In the genomic region with DNA sequence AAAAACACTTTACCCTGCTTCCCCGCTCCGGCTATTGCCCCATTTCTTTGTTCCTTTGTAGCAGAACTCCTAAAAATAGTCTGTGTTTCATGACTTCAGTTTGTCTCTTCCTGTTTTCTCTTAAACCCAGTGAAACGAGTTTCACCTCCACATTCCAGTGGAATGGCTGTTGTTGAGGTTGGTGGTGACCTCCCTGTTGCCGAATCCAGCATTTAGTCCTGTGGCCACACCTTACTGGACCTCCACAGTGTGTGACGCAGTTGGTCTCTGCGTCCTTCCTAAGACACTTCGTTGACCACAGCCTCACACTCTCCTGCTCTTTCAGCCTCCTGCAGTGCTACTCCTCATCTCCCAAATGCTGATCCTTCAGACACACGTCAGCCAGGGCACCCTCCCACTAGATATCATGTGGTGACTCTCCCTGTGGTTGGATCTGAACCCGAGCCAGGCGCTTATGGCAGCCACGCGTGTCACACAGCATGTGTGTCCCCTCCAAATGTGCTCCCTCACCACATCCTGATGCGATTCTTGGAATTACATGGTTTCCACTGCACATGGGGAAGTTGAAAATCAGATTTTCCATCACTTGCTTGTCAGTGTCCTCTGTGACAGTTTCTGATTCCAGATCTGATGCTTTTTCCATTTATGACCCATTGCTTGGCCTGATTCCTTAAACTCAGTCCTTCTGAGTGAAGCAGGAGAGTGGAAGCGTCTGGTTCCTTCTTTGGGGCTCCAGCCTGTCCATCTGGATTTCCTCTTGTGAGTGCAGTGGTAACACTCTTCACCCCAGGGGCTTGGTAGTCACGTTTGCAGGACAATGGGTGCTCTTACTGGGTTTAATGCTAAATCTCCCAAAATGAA, we compare ENCODE assay signal across 1 cellular context.
TF ChIP-seq lines count a peak whose summit lies in the region.

No MANE protein-coding gene starts in this region.

TF ChIP-seq in K562, 482 proteins besides CTCF, POLR2A, EP300 and RAD21 (continued from another document and continues in another):
- TF ChIP-seq ILK (tag; IDR thresholded peaks at IDR 0.05; ENCODE audit: borderline replicate concordance, low read depth), result no peak
- no peak for TF ChIP-seq ZNF79 (CRISPR knock-in tag; IDR thresholded peaks at IDR 0.05; ENCODE audit: low read depth)
- TF ChIP-seq, protein P1, sequence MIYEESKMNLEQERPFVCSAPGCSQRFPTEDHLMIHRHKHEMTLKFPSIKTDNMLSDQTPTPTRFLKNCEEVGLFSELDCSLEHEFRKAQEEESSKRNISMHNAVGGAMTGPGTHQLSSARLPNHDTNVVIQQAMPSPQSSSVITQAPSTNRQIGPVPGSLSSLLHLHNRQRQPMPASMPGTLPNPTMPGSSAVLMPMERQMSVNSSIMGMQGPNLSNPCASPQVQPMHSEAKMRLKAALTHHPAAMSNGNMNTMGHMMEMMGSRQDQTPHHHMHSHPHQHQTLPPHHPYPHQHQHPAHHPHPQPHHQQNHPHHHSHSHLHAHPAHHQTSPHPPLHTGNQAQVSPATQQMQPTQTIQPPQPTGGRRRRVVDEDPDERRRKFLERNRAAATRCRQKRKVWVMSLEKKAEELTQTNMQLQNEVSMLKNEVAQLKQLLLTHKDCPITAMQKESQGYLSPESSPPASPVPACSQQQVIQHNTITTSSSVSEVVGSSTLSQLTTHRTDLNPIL (CRISPR knock-in tag; IDR thresholded peaks at IDR 0.05), result no peak
- TF ChIP-seq CBX1 (IDR thresholded peaks at IDR 0.05; ENCODE audit: low read depth), result no peak; the same call in 1 of the 2 replicates
- TF ChIP-seq ZNF282 (CRISPR knock-in tag; IDR thresholded peaks at IDR 0.05), result no peak
- TF ChIP-seq, protein P2, sequence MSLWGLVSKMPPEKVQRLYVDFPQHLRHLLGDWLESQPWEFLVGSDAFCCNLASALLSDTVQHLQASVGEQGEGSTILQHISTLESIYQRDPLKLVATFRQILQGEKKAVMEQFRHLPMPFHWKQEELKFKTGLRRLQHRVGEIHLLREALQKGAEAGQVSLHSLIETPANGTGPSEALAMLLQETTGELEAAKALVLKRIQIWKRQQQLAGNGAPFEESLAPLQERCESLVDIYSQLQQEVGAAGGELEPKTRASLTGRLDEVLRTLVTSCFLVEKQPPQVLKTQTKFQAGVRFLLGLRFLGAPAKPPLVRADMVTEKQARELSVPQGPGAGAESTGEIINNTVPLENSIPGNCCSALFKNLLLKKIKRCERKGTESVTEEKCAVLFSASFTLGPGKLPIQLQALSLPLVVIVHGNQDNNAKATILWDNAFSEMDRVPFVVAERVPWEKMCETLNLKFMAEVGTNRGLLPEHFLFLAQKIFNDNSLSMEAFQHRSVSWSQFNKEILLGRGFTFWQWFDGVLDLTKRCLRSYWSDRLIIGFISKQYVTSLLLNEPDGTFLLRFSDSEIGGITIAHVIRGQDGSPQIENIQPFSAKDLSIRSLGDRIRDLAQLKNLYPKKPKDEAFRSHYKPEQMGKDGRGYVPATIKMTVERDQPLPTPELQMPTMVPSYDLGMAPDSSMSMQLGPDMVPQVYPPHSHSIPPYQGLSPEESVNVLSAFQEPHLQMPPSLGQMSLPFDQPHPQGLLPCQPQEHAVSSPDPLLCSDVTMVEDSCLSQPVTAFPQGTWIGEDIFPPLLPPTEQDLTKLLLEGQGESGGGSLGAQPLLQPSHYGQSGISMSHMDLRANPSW (CRISPR knock-in tag; IDR thresholded peaks at IDR 0.05), result no peak
- no peak for TF ChIP-seq RBM34 (IDR thresholded peaks at IDR 0.05; ENCODE audit: borderline replicate concordance, insufficient read depth, low read length)
- TF ChIP-seq ZNF695 (CRISPR knock-in tag; IDR thresholded peaks at IDR 0.05), result no peak
- no peak for TF ChIP-seq NR2F6 (CRISPR knock-in tag; IDR thresholded peaks at IDR 0.05)
- peak; percentile 46; the same call in 1 of the 2 replicates for TF ChIP-seq CEBPG (CRISPR knock-in tag; IDR thresholded peaks at IDR 0.05)
- TF ChIP-seq CEBPG (tag; conservative IDR thresholded peaks at IDR 0.05 in 1 of 2, IDR thresholded peaks at IDR 0.05 in 1 of 2), result no peak
- TF ChIP-seq, protein P3, sequence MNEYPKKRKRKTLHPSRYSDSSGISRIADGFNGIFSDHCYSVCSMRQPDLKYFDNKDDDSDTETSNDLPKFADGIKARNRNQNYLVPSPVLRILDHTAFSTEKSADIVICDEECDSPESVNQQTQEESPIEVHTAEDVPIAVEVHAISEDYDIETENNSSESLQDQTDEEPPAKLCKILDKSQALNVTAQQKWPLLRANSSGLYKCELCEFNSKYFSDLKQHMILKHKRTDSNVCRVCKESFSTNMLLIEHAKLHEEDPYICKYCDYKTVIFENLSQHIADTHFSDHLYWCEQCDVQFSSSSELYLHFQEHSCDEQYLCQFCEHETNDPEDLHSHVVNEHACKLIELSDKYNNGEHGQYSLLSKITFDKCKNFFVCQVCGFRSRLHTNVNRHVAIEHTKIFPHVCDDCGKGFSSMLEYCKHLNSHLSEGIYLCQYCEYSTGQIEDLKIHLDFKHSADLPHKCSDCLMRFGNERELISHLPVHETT (CRISPR knock-in tag; conservative IDR thresholded peaks at IDR 0.05 in 1 of 2, IDR thresholded peaks at IDR 0.05 in 1 of 2), result no peak; a peak in 2 of 4 replicates
- TF ChIP-seq ZFPM2 (CRISPR knock-in tag; IDR thresholded peaks at IDR 0.05), result no peak
- no peak for TF ChIP-seq MEF2A (IDR thresholded peaks at IDR 0.05; ENCODE audit: control insufficient read depth, low read depth, low read length)
- no peak for TF ChIP-seq ZNF551 (CRISPR knock-in tag; IDR thresholded peaks at IDR 0.05)
- TF ChIP-seq, protein P4, sequence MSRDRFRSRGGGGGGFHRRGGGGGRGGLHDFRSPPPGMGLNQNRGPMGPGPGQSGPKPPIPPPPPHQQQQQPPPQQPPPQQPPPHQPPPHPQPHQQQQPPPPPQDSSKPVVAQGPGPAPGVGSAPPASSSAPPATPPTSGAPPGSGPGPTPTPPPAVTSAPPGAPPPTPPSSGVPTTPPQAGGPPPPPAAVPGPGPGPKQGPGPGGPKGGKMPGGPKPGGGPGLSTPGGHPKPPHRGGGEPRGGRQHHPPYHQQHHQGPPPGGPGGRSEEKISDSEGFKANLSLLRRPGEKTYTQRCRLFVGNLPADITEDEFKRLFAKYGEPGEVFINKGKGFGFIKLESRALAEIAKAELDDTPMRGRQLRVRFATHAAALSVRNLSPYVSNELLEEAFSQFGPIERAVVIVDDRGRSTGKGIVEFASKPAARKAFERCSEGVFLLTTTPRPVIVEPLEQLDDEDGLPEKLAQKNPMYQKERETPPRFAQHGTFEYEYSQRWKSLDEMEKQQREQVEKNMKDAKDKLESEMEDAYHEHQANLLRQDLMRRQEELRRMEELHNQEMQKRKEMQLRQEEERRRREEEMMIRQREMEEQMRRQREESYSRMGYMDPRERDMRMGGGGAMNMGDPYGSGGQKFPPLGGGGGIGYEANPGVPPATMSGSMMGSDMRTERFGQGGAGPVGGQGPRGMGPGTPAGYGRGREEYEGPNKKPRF (IDR thresholded peaks at IDR 0.05; ENCODE audit: low read depth, low read length), result no peak
- no peak for TF ChIP-seq PPARD (CRISPR knock-in tag; IDR thresholded peaks at IDR 0.05)
- TF ChIP-seq, protein P5, sequence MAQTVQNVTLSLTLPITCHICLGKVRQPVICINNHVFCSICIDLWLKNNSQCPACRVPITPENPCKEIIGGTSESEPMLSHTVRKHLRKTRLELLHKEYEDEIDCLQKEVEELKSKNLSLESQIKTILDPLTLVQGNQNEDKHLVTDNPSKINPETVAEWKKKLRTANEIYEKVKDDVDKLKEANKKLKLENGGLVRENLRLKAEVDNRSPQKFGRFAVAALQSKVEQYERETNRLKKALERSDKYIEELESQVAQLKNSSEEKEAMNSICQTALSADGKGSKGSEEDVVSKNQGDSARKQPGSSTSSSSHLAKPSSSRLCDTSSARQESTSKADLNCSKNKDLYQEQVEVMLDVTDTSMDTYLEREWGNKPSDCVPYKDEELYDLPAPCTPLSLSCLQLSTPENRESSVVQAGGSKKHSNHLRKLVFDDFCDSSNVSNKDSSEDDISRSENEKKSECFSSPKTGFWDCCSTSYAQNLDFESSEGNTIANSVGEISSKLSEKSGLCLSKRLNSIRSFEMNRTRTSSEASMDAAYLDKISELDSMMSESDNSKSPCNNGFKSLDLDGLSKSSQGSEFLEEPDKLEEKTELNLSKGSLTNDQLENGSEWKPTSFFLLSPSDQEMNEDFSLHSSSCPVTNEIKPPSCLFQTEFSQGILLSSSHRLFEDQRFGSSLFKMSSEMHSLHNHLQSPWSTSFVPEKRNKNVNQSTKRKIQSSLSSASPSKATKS (CRISPR knock-in tag; IDR thresholded peaks at IDR 0.05), result no peak
- TF ChIP-seq, protein P6, sequence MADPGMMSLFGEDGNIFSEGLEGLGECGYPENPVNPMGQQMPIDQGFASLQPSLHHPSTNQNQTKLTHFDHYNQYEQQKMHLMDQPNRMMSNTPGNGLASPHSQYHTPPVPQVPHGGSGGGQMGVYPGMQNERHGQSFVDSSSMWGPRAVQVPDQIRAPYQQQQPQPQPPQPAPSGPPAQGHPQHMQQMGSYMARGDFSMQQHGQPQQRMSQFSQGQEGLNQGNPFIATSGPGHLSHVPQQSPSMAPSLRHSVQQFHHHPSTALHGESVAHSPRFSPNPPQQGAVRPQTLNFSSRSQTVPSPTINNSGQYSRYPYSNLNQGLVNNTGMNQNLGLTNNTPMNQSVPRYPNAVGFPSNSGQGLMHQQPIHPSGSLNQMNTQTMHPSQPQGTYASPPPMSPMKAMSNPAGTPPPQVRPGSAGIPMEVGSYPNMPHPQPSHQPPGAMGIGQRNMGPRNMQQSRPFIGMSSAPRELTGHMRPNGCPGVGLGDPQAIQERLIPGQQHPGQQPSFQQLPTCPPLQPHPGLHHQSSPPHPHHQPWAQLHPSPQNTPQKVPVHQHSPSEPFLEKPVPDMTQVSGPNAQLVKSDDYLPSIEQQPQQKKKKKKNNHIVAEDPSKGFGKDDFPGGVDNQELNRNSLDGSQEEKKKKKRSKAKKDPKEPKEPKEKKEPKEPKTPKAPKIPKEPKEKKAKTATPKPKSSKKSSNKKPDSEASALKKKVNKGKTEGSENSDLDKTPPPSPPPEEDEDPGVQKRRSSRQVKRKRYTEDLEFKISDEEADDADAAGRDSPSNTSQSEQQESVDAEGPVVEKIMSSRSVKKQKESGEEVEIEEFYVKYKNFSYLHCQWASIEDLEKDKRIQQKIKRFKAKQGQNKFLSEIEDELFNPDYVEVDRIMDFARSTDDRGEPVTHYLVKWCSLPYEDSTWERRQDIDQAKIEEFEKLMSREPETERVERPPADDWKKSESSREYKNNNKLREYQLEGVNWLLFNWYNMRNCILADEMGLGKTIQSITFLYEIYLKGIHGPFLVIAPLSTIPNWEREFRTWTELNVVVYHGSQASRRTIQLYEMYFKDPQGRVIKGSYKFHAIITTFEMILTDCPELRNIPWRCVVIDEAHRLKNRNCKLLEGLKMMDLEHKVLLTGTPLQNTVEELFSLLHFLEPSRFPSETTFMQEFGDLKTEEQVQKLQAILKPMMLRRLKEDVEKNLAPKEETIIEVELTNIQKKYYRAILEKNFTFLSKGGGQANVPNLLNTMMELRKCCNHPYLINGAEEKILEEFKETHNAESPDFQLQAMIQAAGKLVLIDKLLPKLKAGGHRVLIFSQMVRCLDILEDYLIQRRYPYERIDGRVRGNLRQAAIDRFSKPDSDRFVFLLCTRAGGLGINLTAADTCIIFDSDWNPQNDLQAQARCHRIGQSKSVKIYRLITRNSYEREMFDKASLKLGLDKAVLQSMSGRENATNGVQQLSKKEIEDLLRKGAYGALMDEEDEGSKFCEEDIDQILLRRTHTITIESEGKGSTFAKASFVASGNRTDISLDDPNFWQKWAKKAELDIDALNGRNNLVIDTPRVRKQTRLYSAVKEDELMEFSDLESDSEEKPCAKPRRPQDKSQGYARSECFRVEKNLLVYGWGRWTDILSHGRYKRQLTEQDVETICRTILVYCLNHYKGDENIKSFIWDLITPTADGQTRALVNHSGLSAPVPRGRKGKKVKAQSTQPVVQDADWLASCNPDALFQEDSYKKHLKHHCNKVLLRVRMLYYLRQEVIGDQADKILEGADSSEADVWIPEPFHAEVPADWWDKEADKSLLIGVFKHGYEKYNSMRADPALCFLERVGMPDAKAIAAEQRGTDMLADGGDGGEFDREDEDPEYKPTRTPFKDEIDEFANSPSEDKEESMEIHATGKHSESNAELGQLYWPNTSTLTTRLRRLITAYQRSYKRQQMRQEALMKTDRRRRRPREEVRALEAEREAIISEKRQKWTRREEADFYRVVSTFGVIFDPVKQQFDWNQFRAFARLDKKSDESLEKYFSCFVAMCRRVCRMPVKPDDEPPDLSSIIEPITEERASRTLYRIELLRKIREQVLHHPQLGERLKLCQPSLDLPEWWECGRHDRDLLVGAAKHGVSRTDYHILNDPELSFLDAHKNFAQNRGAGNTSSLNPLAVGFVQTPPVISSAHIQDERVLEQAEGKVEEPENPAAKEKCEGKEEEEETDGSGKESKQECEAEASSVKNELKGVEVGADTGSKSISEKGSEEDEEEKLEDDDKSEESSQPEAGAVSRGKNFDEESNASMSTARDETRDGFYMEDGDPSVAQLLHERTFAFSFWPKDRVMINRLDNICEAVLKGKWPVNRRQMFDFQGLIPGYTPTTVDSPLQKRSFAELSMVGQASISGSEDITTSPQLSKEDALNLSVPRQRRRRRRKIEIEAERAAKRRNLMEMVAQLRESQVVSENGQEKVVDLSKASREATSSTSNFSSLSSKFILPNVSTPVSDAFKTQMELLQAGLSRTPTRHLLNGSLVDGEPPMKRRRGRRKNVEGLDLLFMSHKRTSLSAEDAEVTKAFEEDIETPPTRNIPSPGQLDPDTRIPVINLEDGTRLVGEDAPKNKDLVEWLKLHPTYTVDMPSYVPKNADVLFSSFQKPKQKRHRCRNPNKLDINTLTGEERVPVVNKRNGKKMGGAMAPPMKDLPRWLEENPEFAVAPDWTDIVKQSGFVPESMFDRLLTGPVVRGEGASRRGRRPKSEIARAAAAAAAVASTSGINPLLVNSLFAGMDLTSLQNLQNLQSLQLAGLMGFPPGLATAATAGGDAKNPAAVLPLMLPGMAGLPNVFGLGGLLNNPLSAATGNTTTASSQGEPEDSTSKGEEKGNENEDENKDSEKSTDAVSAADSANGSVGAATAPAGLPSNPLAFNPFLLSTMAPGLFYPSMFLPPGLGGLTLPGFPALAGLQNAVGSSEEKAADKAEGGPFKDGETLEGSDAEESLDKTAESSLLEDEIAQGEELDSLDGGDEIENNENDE (IDR thresholded peaks at IDR 0.05; ENCODE audit: low read depth, low read length), result no peak
- TF ChIP-seq TOE1 (IDR thresholded peaks at IDR 0.05; ENCODE audit: borderline replicate concordance), result no peak; the same call in 1 of the 2 replicates
- no peak for TF ChIP-seq TOE1 (CRISPR knock-in tag; IDR thresholded peaks at IDR 0.05; ENCODE audit: borderline replicate concordance, low read depth)
- TF ChIP-seq, protein P7, sequence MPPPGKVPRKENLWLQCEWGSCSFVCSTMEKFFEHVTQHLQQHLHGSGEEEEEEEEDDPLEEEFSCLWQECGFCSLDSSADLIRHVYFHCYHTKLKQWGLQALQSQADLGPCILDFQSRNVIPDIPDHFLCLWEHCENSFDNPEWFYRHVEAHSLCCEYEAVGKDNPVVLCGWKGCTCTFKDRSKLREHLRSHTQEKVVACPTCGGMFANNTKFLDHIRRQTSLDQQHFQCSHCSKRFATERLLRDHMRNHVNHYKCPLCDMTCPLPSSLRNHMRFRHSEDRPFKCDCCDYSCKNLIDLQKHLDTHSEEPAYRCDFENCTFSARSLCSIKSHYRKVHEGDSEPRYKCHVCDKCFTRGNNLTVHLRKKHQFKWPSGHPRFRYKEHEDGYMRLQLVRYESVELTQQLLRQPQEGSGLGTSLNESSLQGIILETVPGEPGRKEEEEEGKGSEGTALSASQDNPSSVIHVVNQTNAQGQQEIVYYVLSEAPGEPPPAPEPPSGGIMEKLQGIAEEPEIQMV (tag; conservative IDR thresholded peaks at IDR 0.05; ENCODE audit: low read depth), result no peak
- no peak for TF ChIP-seq NCOA2 (IDR thresholded peaks at IDR 0.05; ENCODE audit: partially characterized antibody in 2 of 2)
- peak in 1 of 2 experiments; percentile 21; a peak in 1 of 3 replicates for TF ChIP-seq CBX3 (IDR thresholded peaks at IDR 0.05; ENCODE audit: borderline replicate concordance in 1 of 2, low read length in 2 of 2)
- TF ChIP-seq THRAP3 (IDR thresholded peaks at IDR 0.05; ENCODE audit: borderline replicate concordance), result no peak
- no peak for TF ChIP-seq KDM1A (IDR thresholded peaks at IDR 0.05)
- no peak for TF ChIP-seq POLR3G (IDR thresholded peaks at IDR 0.05; ENCODE audit: extremely low read depth, insufficient read length, insufficient replicate concordance)
- no peak for TF ChIP-seq ZNF12 (CRISPR knock-in tag; IDR thresholded peaks at IDR 0.05)
- TF ChIP-seq HDAC8 (tag; IDR thresholded peaks at IDR 0.05), result peak; percentile 42; the same call in 1 of the 2 replicates
- TF ChIP-seq HSF4 (CRISPR knock-in tag; IDR thresholded peaks at IDR 0.05; ENCODE audit: borderline replicate concordance), result no peak
